19 cellular contexts compared by ENCODE assay signal in the genomic region with DNA sequence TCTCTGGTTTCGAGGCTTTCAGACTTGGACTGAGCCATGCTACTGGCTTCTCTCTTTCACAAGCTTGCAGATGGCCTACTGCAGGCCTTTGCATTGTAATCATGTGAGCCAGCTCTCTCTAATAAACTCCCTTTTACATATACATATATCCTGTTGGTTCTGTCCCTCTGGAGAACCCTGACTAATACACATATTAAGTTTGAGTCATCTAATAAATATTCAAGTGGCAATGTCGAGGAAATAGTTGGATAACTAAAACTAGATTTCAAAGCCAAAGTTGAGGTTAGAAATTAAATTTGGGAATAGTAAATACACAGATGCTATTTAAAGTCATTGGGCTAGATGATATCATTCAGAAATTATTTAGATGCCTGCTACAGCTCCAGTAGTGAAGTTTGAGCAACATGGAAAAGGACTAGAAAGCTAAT.
DNase-seq lines count a peak whose midpoint lies in the region; ATAC-seq, FAIRE-seq and TF ChIP-seq lines count a peak whose summit lies in the region.
"Had no signal": no experiment of that assay in that cellular context is flagged by ENCODE, and none has a peak within 500 bp of the region (broad histone marks: within the 10 kb centered on the region; RNA-seq: fewer than 3 reads in every experiment).

No MANE protein-coding gene starts in this region.

- H3K36me3 ChIP-seq in thoracic aorta: no peaks in the 10 kb centered on the region
- H3K36me3 ChIP-seq in transverse colon: no peaks in the 10 kb centered on the region
- H3K36me3 ChIP-seq: esophagus squamous epithelium, neutrophil had no signal

- in situ Hi-C loops in transverse colon (cut with MboI; ENCODE audit: low pct_ligation_motif_present in 1 of 4, low pct_unique_long_range_greater_than_20kb in 1 of 4, low sequenced_read_pairs in 3 of 4): no loop called here

- no peak for FAIRE-seq in H54 (lab: Jason Lieb, UNC)

- no peaks in the 10 kb centered on the region for H3K27me3 ChIP-seq in thoracic aorta (replicated peaks; ENCODE audit: insufficient read depth)
- H3K27me3 ChIP-seq in transverse colon: no peaks in the 10 kb centered on the region
- H3K27me3 ChIP-seq: esophagus squamous epithelium, neutrophil had no signal

- no peak for TF ChIP-seq POLR2A in H54 (IDR thresholded peaks at IDR 0.05; ENCODE audit: low read depth, low read length)
- no peak for TF ChIP-seq POLR2A in transverse colon (IDR thresholded peaks at IDR 0.05)

- CTCF ChIA-PET in WTC11 (lab: Charles Lee): no interaction called here
- CTCF ChIA-PET in activated CD4-positive, alpha-beta T cell treated with anti-CD3 and anti-CD28 coated beads, Interleukin-2, amount 10 ng/mL, durations not matched to agents 7 days and 5 days (lab: Charles Lee): no interaction called here

- no peaks in the 10 kb centered on the region for H3K27me3 Mint-ChIP-seq in WTC11 (ENCODE audit: low read depth)
- no peaks in the 10 kb centered on the region for H3K27me3 Mint-ChIP-seq in T-helper 2 cell treated with Interferon-gamma antibody and Interleukin-4, amounts not matched to agents 5 μg/mL and 100 μg/mL, for 36 hours (ENCODE audit: low read depth)
- H3K27me3 Mint-ChIP-seq in activated CD4-positive, alpha-beta T cell treated with anti-CD3 and anti-CD28 coated beads, Interleukin-2, amount 10 ng/mL, durations not matched to agents 7 days and 5 days: no peaks in the 10 kb centered on the region
- H3K27me3 Mint-ChIP-seq: activated T-helper 17 cell treated with anti-CD3 and anti-CD28 coated beads, Interleukin-2, amount 50 U/mL, for 72 hours had no signal

- no peaks in the 10 kb centered on the region for H3K9me3 ChIP-seq in thoracic aorta
- no peaks in the 10 kb centered on the region for H3K9me3 ChIP-seq in transverse colon
- H3K9me3 ChIP-seq: esophagus squamous epithelium, neutrophil had no signal

- 71% methylated on average over 1 to 2 of the region's 2 CpGs for WGBS in transverse colon (ENCODE audit: low coverage in 1 of 2), 2 donors

- ATAC-seq in WTC11: 0 out of 2 replicates have a peak, but pooled peaks have one; percentile 16
- ATAC-seq in thoracic aorta (ENCODE audit: insufficient number of reproducible peaks, low FRiP score, low read depth): peak; percentile 94
- ATAC-seq: activated T-helper 17 cell treated with anti-CD3 and anti-CD28 coated beads, Interleukin-2, amount 50 U/mL, for 72 hours; left cardiac atrium; sciatic nerve had no signal

- H3K4me3 Mint-ChIP-seq in WTC11: no peak overlapping the region
- H3K4me3 Mint-ChIP-seq in T-helper 2 cell treated with Interferon-gamma antibody and Interleukin-4, amounts not matched to agents 5 μg/mL and 100 μg/mL, for 36 hours: no peak overlapping the region
- H3K4me3 Mint-ChIP-seq in activated CD4-positive, alpha-beta T cell treated with anti-CD3 and anti-CD28 coated beads, Interleukin-2, amount 10 ng/mL, durations not matched to agents 7 days and 5 days: no peak overlapping the region
- H3K4me3 Mint-ChIP-seq: activated T-helper 17 cell treated with anti-CD3 and anti-CD28 coated beads, Interleukin-2, amount 50 U/mL, for 72 hours; T-helper 1 cell treated with Interleukin-12 subunit alpha and Interleukin-12 subunit beta and Interleukin-4 antibody, amounts not matched to agents 30 μg/mL and 1 μg/mL, for 36 hours had no signal

- H3K27ac ChIP-seq in thoracic aorta (peak overlapping the region; percentile 50 to 69), transverse colon (no peak overlapping the region)
- H3K27ac ChIP-seq: esophagus squamous epithelium, KMS-11, neutrophil had no signal

- TF ChIP-seq EP300 in transverse colon (IDR thresholded peaks at IDR 0.05; ENCODE audit: low read depth): no peak

- intact Hi-C loops in transverse colon (cut with DNase I; ENCODE audit: low total_unique reads): no loop called here

- H3K4me1 Mint-ChIP-seq in WTC11: peaks cover 16% of the 10 kb centered on the region
- H3K4me1 Mint-ChIP-seq in T-helper 2 cell treated with Interferon-gamma antibody and Interleukin-4, amounts not matched to agents 5 μg/mL and 100 μg/mL, for 36 hours (ENCODE audit: low read depth): no peaks in the 10 kb centered on the region
- H3K4me1 Mint-ChIP-seq in activated CD4-positive, alpha-beta T cell treated with anti-CD3 and anti-CD28 coated beads, Interleukin-2, amount 10 ng/mL, durations not matched to agents 7 days and 5 days: no peaks in the 10 kb centered on the region
- H3K4me1 Mint-ChIP-seq: activated T-helper 17 cell treated with anti-CD3 and anti-CD28 coated beads, Interleukin-2, amount 50 U/mL, for 72 hours had no signal

- peak; percentile 0 for DNase-seq in H54 (ENCODE audit: insufficient read length, low spot score)
- DNase-seq in WTC11 (ENCODE audit: low spot score): no peak
- peak; percentile 61 for DNase-seq in fibroblast of the conjunctiva (ENCODE audit: low read depth)
- DNase-seq in thoracic aorta (ENCODE audit: low spot score): no peak
- no peak for DNase-seq in T-helper 2 cell treated with Interferon-gamma antibody and Interleukin-4, amounts not matched to agents 5 μg/mL and 100 μg/mL, for 36 hours (ENCODE audit: low spot score)
- DNase-seq in activated CD4-positive, alpha-beta T cell treated with anti-CD3 and anti-CD28 coated beads, Interleukin-2, amount 10 ng/mL, durations not matched to agents 7 days and 5 days: no peak
- DNase-seq in transverse colon: no peak
- DNase-seq: activated CD4-positive, CD25-positive, alpha-beta regulatory T cell; anterior cingulate cortex; esophagus squamous epithelium; left cardiac atrium; NCI-H1105; NCI-H82; stimulated activated CD4-positive, alpha-beta T cell treated with anti-CD3 and anti-CD28 coated beads, Interleukin-2, amount 100 ng/mL, for 48 hours had no signal

- H3K4me1 ChIP-seq in thoracic aorta (ENCODE audit: control insufficient read depth in 1 of 2, low read depth in 2 of 2) (peaks cover 7 to 17% of the 10 kb centered on the region in 2 donors), transverse colon (no peaks in the 10 kb centered on the region)
- H3K4me1 ChIP-seq: esophagus squamous epithelium had no signal

- H3K9me3 Mint-ChIP-seq in WTC11: no peaks in the 10 kb centered on the region
- peaks cover 3% of the 10 kb centered on the region for H3K9me3 Mint-ChIP-seq in T-helper 2 cell treated with Interferon-gamma antibody and Interleukin-4, amounts not matched to agents 5 μg/mL and 100 μg/mL, for 36 hours
- peaks cover 2% of the 10 kb centered on the region for H3K9me3 Mint-ChIP-seq in activated CD4-positive, alpha-beta T cell treated with anti-CD3 and anti-CD28 coated beads, Interleukin-2, amount 10 ng/mL, durations not matched to agents 7 days and 5 days
- H3K9me3 Mint-ChIP-seq: T-helper 1 cell treated with Interleukin-12 subunit alpha and Interleukin-12 subunit beta and Interleukin-4 antibody, amounts not matched to agents 30 μg/mL and 1 μg/mL, for 36 hours had no signal

- H3K36me3 Mint-ChIP-seq in WTC11: no peaks in the 10 kb centered on the region
- H3K36me3 Mint-ChIP-seq in T-helper 2 cell treated with Interferon-gamma antibody and Interleukin-4, amounts not matched to agents 5 μg/mL and 100 μg/mL, for 36 hours (ENCODE audit: low read depth): no peaks in the 10 kb centered on the region
- H3K36me3 Mint-ChIP-seq in activated CD4-positive, alpha-beta T cell treated with anti-CD3 and anti-CD28 coated beads, Interleukin-2, amount 10 ng/mL, durations not matched to agents 7 days and 5 days (ENCODE audit: low read depth): no peaks in the 10 kb centered on the region

- H3K4me3 ChIP-seq in thoracic aorta: no peak overlapping the region
- H3K4me3 ChIP-seq in transverse colon: no peak overlapping the region
- H3K4me3 ChIP-seq: esophagus squamous epithelium had no signal

- H3K27ac Mint-ChIP-seq in WTC11: no peak overlapping the region
- H3K27ac Mint-ChIP-seq in T-helper 2 cell treated with Interferon-gamma antibody and Interleukin-4, amounts not matched to agents 5 μg/mL and 100 μg/mL, for 36 hours: no peak overlapping the region
- H3K27ac Mint-ChIP-seq in activated CD4-positive, alpha-beta T cell treated with anti-CD3 and anti-CD28 coated beads, Interleukin-2, amount 10 ng/mL, durations not matched to agents 7 days and 5 days: no peak overlapping the region
- H3K27ac Mint-ChIP-seq: activated T-helper 17 cell treated with anti-CD3 and anti-CD28 coated beads, Interleukin-2, amount 50 U/mL, for 72 hours; T-helper 1 cell treated with Interleukin-12 subunit alpha and Interleukin-12 subunit beta and Interleukin-4 antibody, amounts not matched to agents 30 μg/mL and 1 μg/mL, for 36 hours had no signal

- TF ChIP-seq CTCF in WTC11 (IDR thresholded peaks at IDR 0.05) (no peak), thoracic aorta (IDR thresholded peaks at IDR 0.05) (no peak), transverse colon (IDR thresholded peaks at IDR 0.05) (no peak)

- POLR2A ChIA-PET in WTC11 (lab: Charles Lee): no interaction called here
- POLR2A ChIA-PET in activated CD4-positive, alpha-beta T cell treated with anti-CD3 and anti-CD28 coated beads, Interleukin-2, amount 10 ng/mL, durations not matched to agents 7 days and 5 days (lab: Charles Lee): no interaction called here

TF ChIP-seq in WTC11, 78 proteins besides CTCF, POLR2A, EP300 and RAD21 (continues in another document):
- TF ChIP-seq ELF4 (CRISPR knock-in tag; IDR thresholded peaks at IDR 0.05; ENCODE audit: low read depth): no peak
- TF ChIP-seq, protein P1, sequence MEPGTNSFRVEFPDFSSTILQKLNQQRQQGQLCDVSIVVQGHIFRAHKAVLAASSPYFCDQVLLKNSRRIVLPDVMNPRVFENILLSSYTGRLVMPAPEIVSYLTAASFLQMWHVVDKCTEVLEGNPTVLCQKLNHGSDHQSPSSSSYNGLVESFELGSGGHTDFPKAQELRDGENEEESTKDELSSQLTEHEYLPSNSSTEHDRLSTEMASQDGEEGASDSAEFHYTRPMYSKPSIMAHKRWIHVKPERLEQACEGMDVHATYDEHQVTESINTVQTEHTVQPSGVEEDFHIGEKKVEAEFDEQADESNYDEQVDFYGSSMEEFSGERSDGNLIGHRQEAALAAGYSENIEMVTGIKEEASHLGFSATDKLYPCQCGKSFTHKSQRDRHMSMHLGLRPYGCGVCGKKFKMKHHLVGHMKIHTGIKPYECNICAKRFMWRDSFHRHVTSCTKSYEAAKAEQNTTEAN (CRISPR knock-in tag; IDR thresholded peaks at IDR 0.05): no peak
- TF ChIP-seq ZNF317 (CRISPR knock-in tag; IDR thresholded peaks at IDR 0.05; ENCODE audit: borderline replicate concordance, low read depth): no peak
- no peak for TF ChIP-seq PRRX2 (CRISPR knock-in tag; IDR thresholded peaks at IDR 0.05)
- TF ChIP-seq GTF2I (CRISPR knock-in tag; conservative IDR thresholded peaks at IDR 0.05): no peak
- TF ChIP-seq ZNF396 (CRISPR knock-in tag; IDR thresholded peaks at IDR 0.05; ENCODE audit: borderline replicate concordance): no peak
- TF ChIP-seq ZNF121 (CRISPR knock-in tag; IDR thresholded peaks at IDR 0.05): no peak
- TF ChIP-seq ATF3 (CRISPR knock-in tag; conservative IDR thresholded peaks at IDR 0.05): no peak
- TF ChIP-seq ZNF263 (CRISPR knock-in tag; IDR thresholded peaks at IDR 0.05; ENCODE audit: low read depth): no peak

Comparison
In these comparisons a context has a peak if more than half of its experiments do, and no peak if none do; other contexts are left out.
1. DNase-seq: peak in H54 (single experiment) and fibroblast of the conjunctiva (single experiment); none in WTC11 (single experiment), thoracic aorta (single experiment), T-helper 2 cell treated with Interferon-gamma antibody and Interleukin-4, amounts not matched to agents 5 μg/mL and 100 μg/mL, for 36 hours (single experiment), activated CD4-positive, alpha-beta T cell treated with anti-CD3 and anti-CD28 coated beads, Interleukin-2, amount 10 ng/mL, durations not matched to agents 7 days and 5 days (single experiment) and transverse colon (single experiment).
2. H3K27ac ChIP-seq: peak in thoracic aorta (2 of 2); none in transverse colon (0 of 4).